ENCODE assay signal across 16 cellular contexts in the genomic region with DNA sequence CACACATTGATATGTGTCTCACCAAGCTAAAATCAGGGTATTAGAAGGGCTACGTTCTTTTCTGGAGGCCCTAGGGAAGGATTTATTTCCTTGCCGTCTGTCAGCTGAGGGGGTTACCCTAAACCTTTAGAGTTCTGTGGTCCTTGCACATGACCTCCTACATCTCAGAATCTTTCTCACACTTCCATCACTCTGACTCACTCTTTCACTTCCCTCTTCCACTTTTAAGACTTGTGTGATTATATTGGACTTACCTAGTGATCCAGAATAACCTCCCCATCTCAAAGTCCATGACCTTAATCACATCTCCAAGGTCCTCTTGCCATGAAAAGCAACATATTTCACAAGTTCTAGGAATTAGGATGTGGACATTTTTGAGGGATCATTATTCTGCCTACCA. TPM values are rescaled to one million over a fixed set of nuclear protein-coding genes. Genes with fewer than 3 reads are reported as not detected.
DNase-seq lines count a peak whose midpoint lies in the region; ATAC-seq and TF ChIP-seq lines count a peak whose summit lies in the region.
"Had no signal": no experiment of that assay in that cellular context is flagged by ENCODE, and none has a peak within 500 bp of the region (broad histone marks: within the 10 kb centered on the region; RNA-seq: fewer than 3 reads in every experiment).

No MANE protein-coding gene starts in this region.

- H3K36me3 ChIP-seq in prostate gland, result no peaks in the 10 kb centered on the region
- H3K36me3 ChIP-seq: SJCRH30, transverse colon had no signal

- H3K36me3 Mint-ChIP-seq in activated CD4-positive, alpha-beta T cell treated with anti-CD3 and anti-CD28 coated beads, Interleukin-2, amount 10 ng/mL, durations not matched to agents 7 days and 5 days (ENCODE audit: low read depth), result no peaks in the 10 kb centered on the region
- H3K36me3 Mint-ChIP-seq in activated CD4-positive, alpha-beta T cell treated with anti-CD3 and anti-CD28 coated beads for 36 hours (ENCODE audit: low read depth), result no peaks in the 10 kb centered on the region

- no peak for TF ChIP-seq CTCF in dorsolateral prefrontal cortex (IDR thresholded peaks at IDR 0.05 in 54 of 56, conservative IDR thresholded peaks at IDR 0.05 in 2 of 56; ENCODE audit: low read depth in 1 of 56, partially characterized antibody in 56 of 56)
- no peak for TF ChIP-seq CTCF in prostate gland (IDR thresholded peaks at IDR 0.05)

- CTCF ChIA-PET in activated CD4-positive, alpha-beta T cell treated with anti-CD3 and anti-CD28 coated beads, Interleukin-2, amount 10 ng/mL, durations not matched to agents 7 days and 5 days (lab: Charles Lee), result no interaction called here
- CTCF ChIA-PET in activated CD4-positive, alpha-beta T cell treated with anti-CD3 and anti-CD28 coated beads for 36 hours (lab: Charles Lee), result no interaction called here

- H3K9me3 ChIP-seq in prostate gland, result no peaks in the 10 kb centered on the region
- H3K9me3 ChIP-seq: SJCRH30, transverse colon had no signal

- peak; percentile 91 for ATAC-seq in GM18520 (IDR thresholded peaks at IDR 0.05; ENCODE audit: unreplicated experiment)
- ATAC-seq in GM21576 (IDR thresholded peaks at IDR 0.05; ENCODE audit: unreplicated experiment), result peak; percentile 96
- ATAC-seq in HG03159 (IDR thresholded peaks at IDR 0.05; ENCODE audit: unreplicated experiment), result peak; percentile 94
- no peak for ATAC-seq in activated CD4-positive, alpha-beta T cell treated with anti-CD3 and anti-CD28 coated beads for 36 hours
- ATAC-seq: foreskin keratinocyte had no signal

- H3K27ac ChIP-seq in dorsolateral prefrontal cortex (no peak overlapping the region), prostate gland (no peak overlapping the region)
- H3K27ac ChIP-seq: foreskin keratinocyte, SJCRH30, transverse colon had no signal

- intact Hi-C loops in activated CD4-positive, alpha-beta T cell treated with anti-CD3 and anti-CD28 coated beads for 36 hours (cut with DNase I, micrococcal nuclease), result no loop called here
- intact Hi-C loops in dorsolateral prefrontal cortex (cut with DNase I), result no loop called here
- intact Hi-C loops in prostate gland (cut with DNase I), result no loop called here

- POLR2A ChIA-PET in activated CD4-positive, alpha-beta T cell treated with anti-CD3 and anti-CD28 coated beads, Interleukin-2, amount 10 ng/mL, durations not matched to agents 7 days and 5 days (lab: Charles Lee), result no interaction called here
- POLR2A ChIA-PET in activated CD4-positive, alpha-beta T cell treated with anti-CD3 and anti-CD28 coated beads for 36 hours (lab: Charles Lee), result interaction anchor here (0.6 kb wide), 1 partner anchor 10 kb away, joined by 4 read pairs; no protein-coding TSS in a partner anchor

- no peak overlapping the region for H3K27ac Mint-ChIP-seq in activated CD4-positive, alpha-beta T cell treated with anti-CD3 and anti-CD28 coated beads, Interleukin-2, amount 10 ng/mL, durations not matched to agents 7 days and 5 days
- H3K27ac Mint-ChIP-seq in activated CD4-positive, alpha-beta T cell treated with anti-CD3 and anti-CD28 coated beads for 36 hours, result no peak overlapping the region
- H3K27ac Mint-ChIP-seq: activated naive CD8-positive, alpha-beta T cell; dendritic cell treated with granulocyte-macrophage colony-stimulating factor and Interleukin-4, amounts not matched to agents 40 ng/mL and 50 ng/mL, for 4 days; progenitor cell of endocrine pancreas had no signal

- 63% methylated on average over 2 of the region's 2 CpGs for WGBS in prostate gland

- H3K27me3 Mint-ChIP-seq in activated CD4-positive, alpha-beta T cell treated with anti-CD3 and anti-CD28 coated beads, Interleukin-2, amount 10 ng/mL, durations not matched to agents 7 days and 5 days, result no peaks in the 10 kb centered on the region
- no peaks in the 10 kb centered on the region for H3K27me3 Mint-ChIP-seq in activated CD4-positive, alpha-beta T cell treated with anti-CD3 and anti-CD28 coated beads for 36 hours
- H3K27me3 Mint-ChIP-seq: activated naive CD8-positive, alpha-beta T cell; dendritic cell treated with granulocyte-macrophage colony-stimulating factor and Interleukin-4, amounts not matched to agents 40 ng/mL and 50 ng/mL, for 4 days; progenitor cell of endocrine pancreas had no signal

- no peak for TF ChIP-seq POLR2A in prostate gland (IDR thresholded peaks at IDR 0.05)

- DNase-seq in RPMI8226 (peak; percentile 39), dorsolateral prefrontal cortex (no peak), prostate gland (ENCODE audit: low spot score) (no peak)
- DNase-seq in activated CD4-positive, alpha-beta T cell treated with anti-CD3 and anti-CD28 coated beads, Interleukin-2, amount 10 ng/mL, durations not matched to agents 7 days and 5 days, result no peak
- no peak for DNase-seq in activated CD4-positive, alpha-beta T cell treated with anti-CD3 and anti-CD28 coated beads for 36 hours
- DNase-seq: activated CD4-positive, alpha-beta T cell treated with anti-CD3 and anti-CD28 coated beads for 48 hours; Calu3; foreskin keratinocyte; transverse colon had no signal

- H3K9me3 Mint-ChIP-seq in activated CD4-positive, alpha-beta T cell treated with anti-CD3 and anti-CD28 coated beads, Interleukin-2, amount 10 ng/mL, durations not matched to agents 7 days and 5 days, result no peaks in the 10 kb centered on the region
- no peaks in the 10 kb centered on the region for H3K9me3 Mint-ChIP-seq in activated CD4-positive, alpha-beta T cell treated with anti-CD3 and anti-CD28 coated beads for 36 hours (ENCODE audit: low read depth)
- H3K9me3 Mint-ChIP-seq: dendritic cell treated with granulocyte-macrophage colony-stimulating factor and Interleukin-4, amounts not matched to agents 40 ng/mL and 50 ng/mL, for 4 days had no signal

- no peaks in the 10 kb centered on the region for H3K4me1 Mint-ChIP-seq in activated CD4-positive, alpha-beta T cell treated with anti-CD3 and anti-CD28 coated beads, Interleukin-2, amount 10 ng/mL, durations not matched to agents 7 days and 5 days
- H3K4me1 Mint-ChIP-seq in activated CD4-positive, alpha-beta T cell treated with anti-CD3 and anti-CD28 coated beads for 36 hours, result no peaks in the 10 kb centered on the region

- H3K4me3 Mint-ChIP-seq in activated CD4-positive, alpha-beta T cell treated with anti-CD3 and anti-CD28 coated beads, Interleukin-2, amount 10 ng/mL, durations not matched to agents 7 days and 5 days, result no peak overlapping the region
- no peak overlapping the region for H3K4me3 Mint-ChIP-seq in activated CD4-positive, alpha-beta T cell treated with anti-CD3 and anti-CD28 coated beads for 36 hours
- H3K4me3 Mint-ChIP-seq: activated naive CD8-positive, alpha-beta T cell; dendritic cell treated with granulocyte-macrophage colony-stimulating factor and Interleukin-4, amounts not matched to agents 40 ng/mL and 50 ng/mL, for 4 days had no signal

- H3K4me3 ChIP-seq in dorsolateral prefrontal cortex, result no peak overlapping the region
- no peak overlapping the region for H3K4me3 ChIP-seq in prostate gland
- H3K4me3 ChIP-seq: SJCRH30, transverse colon had no signal

- peaks cover 0 to 18% (median 0%) of the 10 kb centered on the region in 45 donors for H3K27me3 ChIP-seq in dorsolateral prefrontal cortex
- no peaks in the 10 kb centered on the region for H3K27me3 ChIP-seq in prostate gland (replicated peaks; ENCODE audit: insufficient read depth)
- H3K27me3 ChIP-seq: foreskin keratinocyte, SJCRH30, transverse colon had no signal

- H3K4me1 ChIP-seq in prostate gland (replicated peaks), result no peaks in the 10 kb centered on the region
- H3K4me1 ChIP-seq: foreskin keratinocyte, SJCRH30, transverse colon had no signal

RNA-seq across cellular contexts. Expression of a gene that starts 53.6 kb away (rescaled TPM):
- 10 to 100 TPM; 10.2 to 12.8 TPM for total RNA-seq in activated CD4-positive, alpha-beta T cell treated with anti-CD3 and anti-CD28 coated beads, Interleukin-2, amount 10 ng/mL, durations not matched to agents 7 days and 5 days
- 10 to 100 TPM; 12.4 to 12.5 TPM for total RNA-seq in activated CD4-positive, alpha-beta T cell treated with anti-CD3 and anti-CD28 coated beads for 36 hours
- total RNA-seq in dorsolateral prefrontal cortex, result 10 to 100 TPM; 12.6 to 37.6 (median 26.6) TPM
- total RNA-seq in prostate gland, result 10 to 100 TPM; 12.0 to 12.2 TPM
